19 cellular contexts compared by ENCODE assay signal in genomic region chr15:34896183-34896582, GRCh38.
DNase-seq lines count a peak whose midpoint lies in the region; ATAC-seq, FAIRE-seq and TF ChIP-seq lines count a peak whose summit lies in the region.
"Had no signal": no experiment of that assay in that cellular context is flagged by ENCODE, and none has a peak within 500 bp of the region (broad histone marks: within the 10 kb centered on the region; RNA-seq: fewer than 3 reads in every experiment).

No MANE protein-coding gene starts in this region.

- TF ChIP-seq CTCF in A549 (IDR thresholded peaks at IDR 0.05): no peak
- no peak for TF ChIP-seq CTCF in NB4 (IDR thresholded peaks at IDR 0.05; ENCODE audit: low read depth, low read length)
- TF ChIP-seq CTCF in K562 (IDR thresholded peaks at IDR 0.05 in 2 of 3, conservative IDR thresholded peaks at IDR 0.05 in 1 of 3; ENCODE audit: insufficient read depth in 2 of 3, low read depth in 1 of 3, low read length in 3 of 3): no peak
- no peak for TF ChIP-seq CTCF in neutrophil (IDR thresholded peaks at IDR 0.05)
- no peak for TF ChIP-seq CTCF in GM20000 (IDR thresholded peaks at IDR 0.05; ENCODE audit: extremely low read depth, missing control alignments)

- POLR2A ChIA-PET in A549 (lab: Yijun Ruan, JAX): no interaction called here
- POLR2A ChIA-PET in K562 (lab: Yijun Ruan, JAX): no interaction called here

- ATAC-seq in A549 (no peak), K562 (no peak)
- ATAC-seq: CD8-positive, alpha-beta T cell had no signal

- H3K79me2 ChIP-seq in K562 (ENCODE audit: control insufficient read depth, insufficient read depth, low read length): no peaks in the 10 kb centered on the region

- no peak overlapping the region for H2AFZ ChIP-seq in K562 (ENCODE audit: low read depth, low read length)

- 92% methylated on average over 5 of the region's 5 CpGs for WGBS in A549 (ENCODE audit: missing lambda C conversion rate)
- 96% methylated on average over 4 of the region's 5 CpGs for WGBS in K562 (ENCODE audit: insufficient coverage, low coverage, missing lambda C conversion rate)

- no peaks in the 10 kb centered on the region for H3K4me1 ChIP-seq in A549
- no peaks in the 10 kb centered on the region for H3K4me1 ChIP-seq in K562 (replicated peaks in 1 of 2; ENCODE audit: control insufficient read depth in 2 of 2, insufficient read depth in 2 of 2, low read length in 2 of 2)
- H3K4me1 ChIP-seq in neutrophil (ENCODE audit: control insufficient read depth in 1 of 2, insufficient read depth in 1 of 2, low read depth in 1 of 2, low read length in 1 of 2): peaks cover 16 to 19% of the 10 kb centered on the region in 2 experiments
- H3K4me1 ChIP-seq: BLaER1 treated with 17β-estradiol and CSF1 and Interleukin-3, amounts not matched to agents 10 nM and 100 nM; Caco-2 had no signal

- TF ChIP-seq POLR2A in A549 (IDR thresholded peaks at IDR 0.05; ENCODE audit: low read length): no peak
- TF ChIP-seq POLR2A in NB4 (IDR thresholded peaks at IDR 0.05; ENCODE audit: extremely low read depth, insufficient read length): no peak
- no peak for TF ChIP-seq POLR2A in K562 (conservative IDR thresholded peaks at IDR 0.05)

- no TSS peak for BruUV-seq in K562 (replicated peaks; lab: Mats Ljungman, UMichigan)

- H3K27ac ChIP-seq in A549: no peak overlapping the region
- no peak overlapping the region for H3K27ac ChIP-seq in K562 (ENCODE audit: extremely low read depth, low read depth, low read length)
- peak overlapping the region; percentile 59 for H3K27ac ChIP-seq in neutrophil
- H3K27ac ChIP-seq: BLaER1 treated with 17β-estradiol and CSF1 and Interleukin-3, amounts not matched to agents 10 nM and 100 nM; C4-2B had no signal

- peaks cover 26% of the 10 kb centered on the region for H3K9me3 ChIP-seq in A549
- H3K9me3 ChIP-seq in K562 (replicated peaks; ENCODE audit: control insufficient read depth, insufficient read depth, low read depth, low read length): peaks cover 13% of the 10 kb centered on the region
- peaks cover 12% of the 10 kb centered on the region for H3K9me3 ChIP-seq in neutrophil

- no peaks in the 10 kb centered on the region for H3K27me3 ChIP-seq in K562 (ENCODE audit: control insufficient read depth in 2 of 2, insufficient read depth in 2 of 2, low read length in 2 of 2)
- H3K27me3 ChIP-seq in neutrophil: no peaks in the 10 kb centered on the region
- H3K27me3 ChIP-seq: BLaER1 treated with 17β-estradiol and CSF1 and Interleukin-3, amounts not matched to agents 10 nM and 100 nM had no signal

- no peak for TF ChIP-seq RAD21 in A549 (conservative IDR thresholded peaks at IDR 0.05 in 1 of 2, IDR thresholded peaks at IDR 0.05 in 1 of 2)
- TF ChIP-seq RAD21 in K562 (CRISPR knock-in tag; conservative IDR thresholded peaks at IDR 0.05 in 1 of 2, IDR thresholded peaks at IDR 0.05 in 1 of 2): no peak

- in situ Hi-C loops in K562 (cut with MboI): no loop called here

- H3K9ac ChIP-seq in K562 (ENCODE audit: insufficient read depth in 1 of 2, low read depth in 2 of 2, low read length in 2 of 2): no peak overlapping the region
- H3K9ac ChIP-seq: BLaER1 treated with 17β-estradiol and CSF1 and Interleukin-3, amounts not matched to agents 10 nM and 100 nM had no signal

- peak; percentile 59 for FAIRE-seq in A549 (lab: Jason Lieb, UNC)
- no peak for FAIRE-seq in K562 (lab: Jason Lieb, UNC)
- FAIRE-seq: A204.1, D721Med had no signal

- no peaks in the 10 kb centered on the region for H4K20me1 ChIP-seq in K562 (replicated peaks; ENCODE audit: control insufficient read depth, insufficient read depth, low read length)

- intact Hi-C loops in K562 (cut with micrococcal nuclease): no loop called here

- no peak for DNase-seq in A549 (ENCODE audit: low read depth in 1 of 2, low spot score in 1 of 2)
- DNase-seq in NB4 (ENCODE audit: low read depth): peak; percentile 1
- DNase-seq in K562 (ENCODE audit: extremely low read depth in 1 of 4, low spot score in 3 of 4): no peak
- no peak for DNase-seq in cortex of kidney (lab: John Stamatoyannopoulos, UW)
- DNase-seq in GM20000 (ENCODE audit: low spot score): no peak
- DNase-seq in T-helper 9 cell: no peak
- DNase-seq: 8988T; AML-193; Caco-2; Calu3; CD4-positive, alpha-beta T cell; CD8-positive, alpha-beta T cell; DMS79 treated with DMSO at 0.1 percent for 48 hours; GF-D8 had no signal

- TF ChIP-seq EP300 in A549 (IDR thresholded peaks at IDR 0.05): no peak
- no peak for TF ChIP-seq EP300 in K562 (IDR thresholded peaks at IDR 0.05; ENCODE audit: low read length)

- no peaks in the 10 kb centered on the region for H3K9me1 ChIP-seq in K562 (ENCODE audit: control insufficient read depth, insufficient read depth, low read length)

- H3K4me3 ChIP-seq in A549 (no peak overlapping the region), NB4 (ENCODE audit: low read depth, low read length) (no peak overlapping the region), K562 (no peak overlapping the region), neutrophil (ENCODE audit: low read depth in 1 of 2, low read length in 1 of 2) (no peak overlapping the region)
- H3K4me3 ChIP-seq: BLaER1 treated with 17β-estradiol and CSF1 and Interleukin-3, amounts not matched to agents 10 nM and 100 nM had no signal

- peaks cover 81% of the 10 kb centered on the region for H3K36me3 ChIP-seq in K562 (ENCODE audit: control insufficient read depth, insufficient read depth, low read length)
- peaks cover 69% of the 10 kb centered on the region for H3K36me3 ChIP-seq in neutrophil

- CTCF ChIA-PET in A549 (lab: Yijun Ruan, JAX): no interaction called here
- CTCF ChIA-PET in K562 (lab: Yijun Ruan, JAX; ENCODE audit: low intra/inter-chr PET ratio): no interaction called here

- H3K4me2 ChIP-seq in A549 (no peak overlapping the region), K562 (ENCODE audit: insufficient read depth, low read length) (no peak overlapping the region)
- H3K4me2 ChIP-seq: BLaER1 treated with 17β-estradiol and CSF1 and Interleukin-3, amounts not matched to agents 10 nM and 100 nM had no signal

TF ChIP-seq in A549, 52 proteins besides CTCF, POLR2A, EP300 and RAD21:
- TF ChIP-seq ZFP36 (IDR thresholded peaks at IDR 0.05; ENCODE audit: borderline replicate concordance, partially characterized antibody): no peak
TF ChIP-seq in A549: peak in this region for 0.

TF ChIP-seq in K562, 482 proteins besides CTCF, POLR2A, EP300 and RAD21 (continues in another document):
- no peak for TF ChIP-seq TCF15 (CRISPR knock-in tag; IDR thresholded peaks at IDR 0.05)
